In the genomic region with DNA sequence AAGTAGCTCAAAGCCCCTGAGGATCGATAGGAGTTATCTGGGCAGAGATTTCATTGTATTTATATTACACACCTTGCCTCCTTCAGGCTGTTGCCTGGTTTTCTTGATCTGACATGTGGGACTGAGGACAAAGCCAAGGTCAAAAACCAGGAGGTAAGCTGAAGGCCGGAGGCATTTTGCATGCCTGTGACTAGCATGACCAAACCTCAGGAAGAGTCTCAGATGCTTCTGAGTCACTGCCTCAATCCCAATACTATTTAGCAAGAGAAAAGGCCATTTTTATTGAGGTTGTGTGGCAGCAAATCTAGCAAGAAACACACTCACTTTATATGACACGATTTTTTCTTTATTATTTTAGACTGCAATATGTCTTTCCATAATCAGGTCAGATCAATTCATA, we compare ENCODE assay signal across 20 cellular contexts.
DNase-seq lines count a peak whose midpoint lies in the region; ATAC-seq, FAIRE-seq and TF ChIP-seq lines count a peak whose summit lies in the region.
"Had no signal": no experiment of that assay in that cellular context is flagged by ENCODE, and none has a peak within 500 bp of the region (broad histone marks: within the 10 kb centered on the region; RNA-seq: fewer than 3 reads in every experiment).

No MANE protein-coding gene starts in this region.

- no CpG with 5 or more reads among the region's 3 CpGs for WGBS in mesendoderm (ENCODE audit: extremely low coverage, insufficient coverage, low lambda C conversion rate)

- H3K18ac ChIP-seq in mesendoderm (ENCODE audit: low read length) = no peak overlapping the region

- no peak overlapping the region for H2AFZ ChIP-seq in PC-9

- H4K20me1 ChIP-seq in PC-9 (ENCODE audit: insufficient read depth) = no peaks in the 10 kb centered on the region

- H3K27ac Mint-ChIP-seq in activated naive CD8-positive, alpha-beta T cell treated with anti-CD3 and anti-CD28 coated beads for 36 hours = no peak overlapping the region
- H3K27ac Mint-ChIP-seq: activated naive CD4-positive, alpha-beta T cell treated with anti-CD3 and anti-CD28 coated beads, Interleukin-2, amount 50 U/mL, for 72 hours had no signal

- no peak for ATAC-seq in GM21381 (IDR thresholded peaks at IDR 0.05; ENCODE audit: unreplicated experiment)
- ATAC-seq: activated naive CD4-positive, alpha-beta T cell treated with anti-CD3 and anti-CD28 coated beads, Interleukin-2, amount 50 U/mL, for 72 hours; mucosa of descending colon; right lobe of liver had no signal

- no peaks in the 10 kb centered on the region for H3K9me2 ChIP-seq in PC-9 (ENCODE audit: insufficient read depth)

- H3K79me1 ChIP-seq in mesendoderm (ENCODE audit: low read length) = no peaks in the 10 kb centered on the region

- no peaks in the 10 kb centered on the region for H3K27me3 ChIP-seq in bronchial epithelial cell (ENCODE audit: control insufficient read depth, insufficient read depth, low read length)
- no peaks in the 10 kb centered on the region for H3K27me3 ChIP-seq in mesendoderm (ENCODE audit: insufficient read depth, low read length, poor library complexity)
- H3K27me3 ChIP-seq in PC-9 (ENCODE audit: insufficient read depth, low read depth) = no peaks in the 10 kb centered on the region
- H3K27me3 ChIP-seq: cardiac muscle cell, right lobe of liver, vagina had no signal

- no peak overlapping the region for H3K56ac ChIP-seq in mesendoderm (ENCODE audit: low read length)

- CTCF ChIA-PET in PC-9 (lab: Charles Lee) = no interaction called here

- H3K27ac ChIP-seq in mesendoderm (ENCODE audit: low read depth, low read length) (no peak overlapping the region), PC-9 (no peak overlapping the region)
- H3K27ac ChIP-seq: cardiac muscle cell, right lobe of liver, vagina had no signal

- H3K9ac ChIP-seq in mesendoderm (ENCODE audit: low read length) = no peak overlapping the region

- no peak overlapping the region for H3K4ac ChIP-seq in mesendoderm (ENCODE audit: low read depth, low read length)

- H3K4me2 ChIP-seq in mesendoderm (ENCODE audit: low read length) (no peak overlapping the region), PC-9 (no peak overlapping the region)

- no peaks in the 10 kb centered on the region for H3K4me1 Mint-ChIP-seq in activated naive CD8-positive, alpha-beta T cell treated with anti-CD3 and anti-CD28 coated beads for 36 hours

- H2AK5ac ChIP-seq in mesendoderm (ENCODE audit: low read length) = no peak overlapping the region

- H3K4me3 Mint-ChIP-seq in activated naive CD8-positive, alpha-beta T cell treated with anti-CD3 and anti-CD28 coated beads for 36 hours = no peak overlapping the region

- no peak overlapping the region for H3K4me3 ChIP-seq in bronchial epithelial cell (ENCODE audit: low read depth, low read length)
- H3K4me3 ChIP-seq in mesendoderm (ENCODE audit: low read length) = no peak overlapping the region
- no peak overlapping the region for H3K4me3 ChIP-seq in PC-9
- H3K4me3 ChIP-seq: cardiac muscle cell, mucosa of descending colon, right lobe of liver, vagina had no signal

- TF ChIP-seq CTCF in bronchial epithelial cell (IDR thresholded peaks at IDR 0.05; ENCODE audit: insufficient read depth, low read length, severe bottlenecking) (no peak), PC-9 (conservative IDR thresholded peaks at IDR 0.05) (no peak)

- no peak for FAIRE-seq in bronchial epithelial cell (lab: Jason Lieb, UNC)

- POLR2A ChIA-PET in PC-9 (lab: Charles Lee; ENCODE audit: unreplicated experiment) = no interaction called here

- no peaks in the 10 kb centered on the region for H3K9me3 Mint-ChIP-seq in activated naive CD8-positive, alpha-beta T cell treated with anti-CD3 and anti-CD28 coated beads for 36 hours

- no peak overlapping the region for H3K23ac ChIP-seq in mesendoderm (ENCODE audit: low read length)

- H3K4me1 ChIP-seq in mesendoderm (ENCODE audit: control insufficient read depth, low read depth, low read length) = no peaks in the 10 kb centered on the region
- no peaks in the 10 kb centered on the region for H3K4me1 ChIP-seq in PC-9 (replicated peaks; ENCODE audit: insufficient read depth)
- H3K4me1 ChIP-seq: right lobe of liver, vagina had no signal

- no peaks in the 10 kb centered on the region for H3K9me3 ChIP-seq in PC-9 (ENCODE audit: insufficient read depth, low read depth)
- H3K9me3 ChIP-seq: mucosa of descending colon, right lobe of liver, vagina had no signal

- no peaks in the 10 kb centered on the region for H3K27me3 Mint-ChIP-seq in activated naive CD8-positive, alpha-beta T cell treated with anti-CD3 and anti-CD28 coated beads for 36 hours

- no peaks in the 10 kb centered on the region for H3K36me3 Mint-ChIP-seq in activated naive CD8-positive, alpha-beta T cell treated with anti-CD3 and anti-CD28 coated beads for 36 hours

- no peak overlapping the region for H4K5ac ChIP-seq in mesendoderm (ENCODE audit: low read length)

- DNase-seq in EH (ENCODE audit: low read depth) (peak; percentile 57), M059J (ENCODE audit: low read depth) (peak; percentile 85), bronchial epithelial cell (ENCODE audit: low read depth) (peak; percentile 50), mesendoderm (peak; percentile 28), PC-9 (no peak)
- no peak for DNase-seq in activated naive CD8-positive, alpha-beta T cell treated with anti-CD3 and anti-CD28 coated beads for 36 hours
- no peak for DNase-seq in stimulated activated CD4-positive, alpha-beta T cell treated with anti-CD3 and anti-CD28 coated beads, Interleukin-4, amount 100 ng/mL, for 1 hour
- DNase-seq: activated CD4-positive, alpha-beta T cell treated with anti-CD3 and anti-CD28 coated beads, Interleukin-2, amount 50 U/mL, for 4 hours; activated T-cell treated with anti-CD3 and anti-CD28 coated beads, Interleukin-2, amount 50 U/mL, for 1 hour; DND-41; mucosa of descending colon; NCI-H1048; NCI-H2081 treated with DMSO at 0.1 percent for 48 hours; NCI-H510A; right lobe of liver; stimulated activated CD4-positive, alpha-beta T cell treated with anti-CD3 and anti-CD28 coated beads, Interleukin-1b, Interleukin-23, amount 100 ng/mL, for 48 hours had no signal

- H2BK120ac ChIP-seq in mesendoderm (ENCODE audit: low read depth, low read length) = no peak overlapping the region

- no peaks in the 10 kb centered on the region for H3K36me3 ChIP-seq in bronchial epithelial cell (ENCODE audit: control insufficient read depth, insufficient read depth, low read length)
- no peaks in the 10 kb centered on the region for H3K36me3 ChIP-seq in mesendoderm (ENCODE audit: control insufficient read depth, insufficient read depth, low read length)
- no peaks in the 10 kb centered on the region for H3K36me3 ChIP-seq in PC-9 (ENCODE audit: low read depth)
- H3K36me3 ChIP-seq: cardiac muscle cell, right lobe of liver, vagina had no signal

- no peak overlapping the region for H2BK5ac ChIP-seq in mesendoderm (ENCODE audit: low read length)

- no peak overlapping the region for H4K8ac ChIP-seq in mesendoderm (ENCODE audit: low read depth, low read length)

- no peaks in the 10 kb centered on the region for H3F3A ChIP-seq in PC-9 (ENCODE audit: insufficient read depth, low read depth)

- H3K79me2 ChIP-seq in mesendoderm (ENCODE audit: control insufficient read depth, insufficient read depth, low read length) = no peaks in the 10 kb centered on the region
- no peaks in the 10 kb centered on the region for H3K79me2 ChIP-seq in PC-9 (ENCODE audit: low read depth)

- no TSS peak for BruUV-seq in PC-9 (replicated peaks; lab: Mats Ljungman, UMichigan)

- H2BK15ac ChIP-seq in mesendoderm (replicated peaks; ENCODE audit: low read depth) = no peak overlapping the region

- intact Hi-C loops in PC-9 (cut with micrococcal nuclease; ENCODE audit: unreplicated experiment) = no loop called here

Comparison
In these comparisons a context has a peak if more than half of its experiments do, and no peak if none do; other contexts are left out.
1. DNase-seq: peak in EH (single experiment), M059J (single experiment), bronchial epithelial cell (single experiment) and mesendoderm (single experiment); none in activated naive CD8-positive, alpha-beta T cell treated with anti-CD3 and anti-CD28 coated beads for 36 hours (single experiment), PC-9 (0 of 2) and stimulated activated CD4-positive, alpha-beta T cell treated with anti-CD3 and anti-CD28 coated beads, Interleukin-4, amount 100 ng/mL, for 1 hour (single experiment).